Comparison of ENCODE assay signal across 1 cellular context in genomic region chr6:129786548-129786947, GRCh38.
TF ChIP-seq lines count a peak whose summit lies in the region.

No MANE protein-coding gene starts in this region.

TF ChIP-seq in endothelial cell of umbilical vein, 7 proteins besides CTCF, POLR2A, EP300 and RAD21:
- TF ChIP-seq FOS (IDR thresholded peaks at IDR 0.05; ENCODE audit: borderline replicate concordance, insufficient read depth, low read length) (peak; percentile 11), JUN (IDR thresholded peaks at IDR 0.05; ENCODE audit: borderline replicate concordance, insufficient read depth, insufficient read length, low read depth) (no peak)
TF ChIP-seq in endothelial cell of umbilical vein: peak in this region for 1.
